Comparison of ENCODE assay signal across 9 cellular contexts in the genomic region with DNA sequence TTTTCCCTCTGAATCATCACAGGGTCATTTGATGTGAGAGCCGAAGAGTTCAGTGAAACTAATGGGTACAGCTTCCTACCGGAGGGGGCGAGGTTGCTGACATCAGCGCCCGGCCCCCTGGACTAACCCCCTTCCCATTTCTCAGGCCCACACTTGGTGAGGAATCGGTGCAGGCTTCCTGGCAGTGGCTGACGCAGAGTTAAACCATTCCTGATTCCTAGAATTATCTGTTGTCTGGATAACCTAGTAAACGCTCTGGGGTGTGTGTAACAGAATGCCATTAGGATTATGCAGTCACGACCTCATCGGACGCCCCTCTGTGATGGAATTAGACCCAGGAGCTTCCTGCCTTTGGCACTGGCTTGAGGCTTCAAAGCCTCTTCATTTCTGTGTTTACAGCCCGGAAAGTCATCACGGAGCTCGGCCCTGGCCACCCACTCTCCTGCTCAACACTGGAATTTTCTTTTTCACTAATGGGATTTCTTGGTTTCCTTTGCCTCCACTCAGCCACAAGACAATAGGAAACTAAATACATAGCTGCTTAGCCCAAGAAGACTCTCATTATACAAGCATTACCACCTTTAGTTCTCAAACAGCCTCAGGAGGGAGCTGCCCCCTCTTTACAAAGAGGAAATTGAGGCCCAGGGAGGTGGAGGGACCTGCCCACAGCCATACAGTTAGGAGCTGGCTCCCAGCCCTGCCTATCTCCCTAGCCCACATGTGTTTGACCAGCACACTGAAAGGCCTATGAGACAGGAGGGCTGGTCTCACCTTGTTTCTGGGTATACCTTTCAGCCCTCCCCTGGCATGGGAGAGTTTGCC.
DNase-seq lines count a peak whose midpoint lies in the region; ATAC-seq and TF ChIP-seq lines count a peak whose summit lies in the region.
"Had no signal": no experiment of that assay in that cellular context is flagged by ENCODE, and none has a peak within 500 bp of the region (broad histone marks: within the 10 kb centered on the region; RNA-seq: fewer than 3 reads in every experiment).

No MANE protein-coding gene starts in this region.

- H3K4me3 ChIP-seq in cardiac fibroblast (replicated peaks in 1 of 2; ENCODE audit: low read depth in 2 of 2, low read length in 2 of 2) (peak overlapping the region in 1 of 2 donors; percentile 21), mucosa of descending colon (no peak overlapping the region), upper lobe of right lung (peak overlapping the region; percentile 8), lower leg skin (ENCODE audit: low read depth, poor library complexity, severe bottlenecking) (no peak overlapping the region)

- no peaks in the 10 kb centered on the region for H3K27me3 Mint-ChIP-seq in activated naive CD8-positive, alpha-beta T cell treated with anti-CD3 and anti-CD28 coated beads for 36 hours
- H3K27me3 Mint-ChIP-seq in activated naive CD8-positive, alpha-beta T cell treated with anti-CD3 and anti-CD28 coated beads, Interleukin-2, amount 50 U/mL, for 24 hours, result no peaks in the 10 kb centered on the region

- H3K4me1 ChIP-seq in mucosa of descending colon (ENCODE audit: low read depth) (no peaks in the 10 kb centered on the region), upper lobe of right lung (peaks cover 49% of the 10 kb centered on the region)

- H3K27me3 ChIP-seq in upper lobe of right lung, result no peaks in the 10 kb centered on the region

- peak overlapping the region; percentile 50 for H3K27ac Mint-ChIP-seq in activated naive CD8-positive, alpha-beta T cell treated with anti-CD3 and anti-CD28 coated beads for 36 hours
- H3K27ac Mint-ChIP-seq in activated naive CD8-positive, alpha-beta T cell treated with anti-CD3 and anti-CD28 coated beads, Interleukin-2, amount 50 U/mL, for 24 hours, result no peak overlapping the region
- H3K27ac Mint-ChIP-seq: activated T-helper 2 cell treated with anti-CD3 and anti-CD28 coated beads, Interferon-gamma antibody, Interleukin-2, Interleukin-4, amounts not matched to agents 10 μg/mL and 5 μg/mL and 100 μg/mL, durations not matched to agents 14 hours and 24 hours and 36 hours had no signal

- H3K9me3 ChIP-seq in mucosa of descending colon, result no peaks in the 10 kb centered on the region
- H3K9me3 ChIP-seq in upper lobe of right lung, result no peaks in the 10 kb centered on the region

- H3K36me3 Mint-ChIP-seq in activated naive CD8-positive, alpha-beta T cell treated with anti-CD3 and anti-CD28 coated beads for 36 hours, result peaks cover 4% of the 10 kb centered on the region
- no peaks in the 10 kb centered on the region for H3K36me3 Mint-ChIP-seq in activated naive CD8-positive, alpha-beta T cell treated with anti-CD3 and anti-CD28 coated beads, Interleukin-2, amount 50 U/mL, for 24 hours (ENCODE audit: low read depth)

- no peak for DNase-seq in activated naive CD8-positive, alpha-beta T cell treated with anti-CD3 and anti-CD28 coated beads for 36 hours
- no peak for DNase-seq in activated naive CD8-positive, alpha-beta T cell treated with anti-CD3 and anti-CD28 coated beads, Interleukin-2, amount 50 U/mL, for 24 hours
- peak; percentile 83 to 92 for DNase-seq in cardiac fibroblast (ENCODE audit: low read depth in 2 of 2)
- peak in 1 of 3 donors; percentile 46 for DNase-seq in mucosa of descending colon
- no peak for DNase-seq in upper lobe of right lung
- DNase-seq in DMS153 treated with DMSO at 0.1 percent for 48 hours (lab: John Stamatoyannopoulos, UW; ENCODE audit: unreplicated experiment), result no peak
- DNase-seq in lower leg skin (ENCODE audit: low spot score in 2 of 2), result no peak

- intact Hi-C loops in mucosa of descending colon (cut with DNase I, micrococcal nuclease) (no loop called here), upper lobe of right lung (cut with DNase I) (no loop called here), lower leg skin (cut with DNase I; ENCODE audit: low total_unique reads) (no loop called here)

- peaks cover 4% of the 10 kb centered on the region for H3K4me1 Mint-ChIP-seq in activated naive CD8-positive, alpha-beta T cell treated with anti-CD3 and anti-CD28 coated beads for 36 hours
- peaks cover 8% of the 10 kb centered on the region for H3K4me1 Mint-ChIP-seq in activated naive CD8-positive, alpha-beta T cell treated with anti-CD3 and anti-CD28 coated beads, Interleukin-2, amount 50 U/mL, for 24 hours

- no peak for TF ChIP-seq POLR2A in lower leg skin (IDR thresholded peaks at IDR 0.05)

- TF ChIP-seq CTCF in cardiac fibroblast (IDR thresholded peaks at IDR 0.05; ENCODE audit: low read depth, low read length) (peak; percentile 7), mucosa of descending colon (IDR thresholded peaks at IDR 0.05) (no peak), upper lobe of right lung (IDR thresholded peaks at IDR 0.05) (no peak), lower leg skin (IDR thresholded peaks at IDR 0.05) (no peak)

- H3K27ac ChIP-seq in upper lobe of right lung, result peak overlapping the region; percentile 82

- no peak overlapping the region for H3K4me3 Mint-ChIP-seq in activated naive CD8-positive, alpha-beta T cell treated with anti-CD3 and anti-CD28 coated beads for 36 hours
- H3K4me3 Mint-ChIP-seq in activated naive CD8-positive, alpha-beta T cell treated with anti-CD3 and anti-CD28 coated beads, Interleukin-2, amount 50 U/mL, for 24 hours, result no peak overlapping the region

- peaks cover 6% of the 10 kb centered on the region for H3K36me3 ChIP-seq in mucosa of descending colon (ENCODE audit: low read depth)
- peaks cover 27% of the 10 kb centered on the region for H3K36me3 ChIP-seq in upper lobe of right lung

- no peak for ATAC-seq in activated naive CD8-positive, alpha-beta T cell treated with anti-CD3 and anti-CD28 coated beads, Interleukin-2, amount 50 U/mL, for 24 hours
- ATAC-seq in mucosa of descending colon, result peak; percentile 22
- no peak for ATAC-seq in upper lobe of right lung
- ATAC-seq in GM21786 (IDR thresholded peaks at IDR 0.05; ENCODE audit: unreplicated experiment), result no peak

- no peaks in the 10 kb centered on the region for H3K9me3 Mint-ChIP-seq in activated naive CD8-positive, alpha-beta T cell treated with anti-CD3 and anti-CD28 coated beads for 36 hours
- no peaks in the 10 kb centered on the region for H3K9me3 Mint-ChIP-seq in activated naive CD8-positive, alpha-beta T cell treated with anti-CD3 and anti-CD28 coated beads, Interleukin-2, amount 50 U/mL, for 24 hours
- H3K9me3 Mint-ChIP-seq: activated T-helper 2 cell treated with anti-CD3 and anti-CD28 coated beads, Interferon-gamma antibody, Interleukin-2, Interleukin-4, amounts not matched to agents 10 μg/mL and 5 μg/mL and 100 μg/mL, durations not matched to agents 14 hours and 24 hours and 36 hours had no signal

- whole genome bisulfite sequencing in lower leg skin, 2 donors, result 47 to 54% methylated on average over 14 of the region's 14 CpGs

Comparison
In these comparisons a context has a peak if more than half of its experiments do, and no peak if none do; other contexts are left out.
1. DNase-seq: peak in cardiac fibroblast (2 of 2); none in activated naive CD8-positive, alpha-beta T cell treated with anti-CD3 and anti-CD28 coated beads for 36 hours (single experiment), activated naive CD8-positive, alpha-beta T cell treated with anti-CD3 and anti-CD28 coated beads, Interleukin-2, amount 50 U/mL, for 24 hours (single experiment), upper lobe of right lung (single experiment), DMS153 treated with DMSO at 0.1 percent for 48 hours (single experiment) and lower leg skin (0 of 2).